ENCODE assay signal across 18 cellular contexts in the genomic region with DNA sequence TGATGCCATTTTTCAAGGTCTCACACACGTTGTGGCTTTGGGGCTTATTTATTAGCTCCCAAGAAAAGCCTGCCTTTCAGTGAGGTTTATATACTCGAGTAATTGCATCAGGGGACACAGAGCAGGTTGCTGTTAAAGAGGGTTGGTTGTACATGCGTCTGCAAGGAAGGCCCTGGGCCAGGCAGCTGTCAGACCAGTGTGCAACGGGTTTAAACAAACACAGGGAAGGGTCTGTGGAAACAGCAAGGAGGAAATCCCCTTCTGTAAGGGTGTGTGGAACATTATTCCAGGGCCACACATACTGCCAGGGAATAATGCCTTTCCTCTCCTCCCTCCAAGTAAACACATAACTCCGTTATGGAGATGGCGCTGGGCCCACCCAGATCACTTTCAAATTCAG. TPM values are rescaled to one million over a fixed set of nuclear protein-coding genes. Genes with fewer than 3 reads are reported as not detected.
DNase-seq lines count a peak whose midpoint lies in the region; ATAC-seq and TF ChIP-seq lines count a peak whose summit lies in the region.
"Had no signal": no experiment of that assay in that cellular context is flagged by ENCODE, and none has a peak within 500 bp of the region (broad histone marks: within the 10 kb centered on the region; RNA-seq: fewer than 3 reads in every experiment).

No MANE protein-coding gene starts in this region.

- no peak overlapping the region for H2AFZ ChIP-seq in osteoblast (ENCODE audit: low read length)

- H3K4me1 ChIP-seq in esophagus (ENCODE audit: control insufficient read depth in 2 of 2, insufficient read depth in 2 of 2, low read length in 1 of 2) (peaks cover 2 to 3% of the 10 kb centered on the region in 2 donors), osteoblast (ENCODE audit: insufficient read depth, low read length) (peaks cover 3% of the 10 kb centered on the region)

- H3K27ac ChIP-seq in esophagus (ENCODE audit: low read depth in 2 of 2, low read length in 1 of 2) (peak overlapping the region; percentile 8 to 34), osteoblast (ENCODE audit: low read depth, low read length) (no peak overlapping the region)

- peaks cover 13% of the 10 kb centered on the region for H4K20me1 ChIP-seq in osteoblast (ENCODE audit: insufficient read depth, low read length)

- H3K9me3 ChIP-seq in esophagus (ENCODE audit: control insufficient read depth in 2 of 2, insufficient read depth in 1 of 2, low read depth in 1 of 2, low read length in 1 of 2), result peaks cover 0 to 4% of the 10 kb centered on the region in 2 donors
- peaks cover 7% of the 10 kb centered on the region for H3K9me3 ChIP-seq in osteoblast (ENCODE audit: low read depth, low read length)

- H3K4me2 ChIP-seq in osteoblast (ENCODE audit: insufficient read depth, low read length), result no peak overlapping the region

- WGBS in esophagus, 2 donors, result 22 to 26% methylated on average over 6 of the region's 6 CpGs

- H3K27ac Mint-ChIP-seq in CD14-positive monocyte, result peak overlapping the region in 1 of 7 donors; percentile 92
- H3K27ac Mint-ChIP-seq: endodermal cell had no signal

- no peaks in the 10 kb centered on the region for H3K79me2 ChIP-seq in osteoblast (ENCODE audit: insufficient read depth, low read length)

- peaks cover 28 to 30% of the 10 kb centered on the region in 2 donors for H3K36me3 Mint-ChIP-seq in CD14-positive monocyte

- H3K27me3 Mint-ChIP-seq in CD14-positive monocyte (ENCODE audit: low read depth in 3 of 3), result peaks cover 15 to 34% (median 30%) of the 10 kb centered on the region in 3 donors

- ATAC-seq in GM21381 (IDR thresholded peaks at IDR 0.05; ENCODE audit: unreplicated experiment), result no peak
- no peak for ATAC-seq in HG02885 (IDR thresholded peaks at IDR 0.05; ENCODE audit: poor library complexity, unreplicated experiment)
- ATAC-seq in GM19328 (IDR thresholded peaks at IDR 0.05; ENCODE audit: unreplicated experiment), result no peak

- peaks cover 39% of the 10 kb centered on the region for H3K4me1 Mint-ChIP-seq in CD14-positive monocyte

- peak overlapping the region; percentile 90 to 93 for H3K4me3 Mint-ChIP-seq in CD14-positive monocyte

- H3K27me3 ChIP-seq in esophagus (ENCODE audit: control insufficient read depth in 1 of 2, insufficient read depth in 2 of 2, low read length in 2 of 2) (no peaks in the 10 kb centered on the region), osteoblast (ENCODE audit: insufficient read depth, low read length) (peaks cover 17% of the 10 kb centered on the region)

- peaks cover 1 to 23% (median 11%) of the 10 kb centered on the region in 7 donors for H3K9me3 Mint-ChIP-seq in CD14-positive monocyte

- DNase-seq in CD14-positive monocyte (ENCODE audit: low spot score) (no peak), NCI-H69 (lab: John Stamatoyannopoulos, UW) (peak; percentile 7), osteoblast (ENCODE audit: insufficient read length, low spot score, missing footprints) (peak; percentile 25), medulla oblongata (ENCODE audit: extremely low spot score) (no peak)
- DNase-seq: activated naive CD4-positive, alpha-beta T cell; activated T-cell treated with anti-CD3 and anti-CD28 coated beads for 4 hours; endodermal cell; foreskin melanocyte; IMR-90; MV-4-11; NCI-H2171; T-helper 1 cell had no signal

- H3K36me3 ChIP-seq in esophagus (ENCODE audit: control insufficient read depth in 2 of 2, insufficient read depth in 2 of 2, low read length in 1 of 2) (no peaks in the 10 kb centered on the region), osteoblast (ENCODE audit: insufficient read depth, low read length) (no peaks in the 10 kb centered on the region)

- H3K4me3 ChIP-seq in esophagus (ENCODE audit: low read depth in 1 of 2, low read length in 2 of 2) (no peak overlapping the region), osteoblast (ENCODE audit: insufficient read depth, low read length) (no peak overlapping the region)
- H3K4me3 ChIP-seq: lung had no signal

- intact Hi-C loops in CD14-positive monocyte (cut with micrococcal nuclease), result loop anchor here in 1 of 2 donors (2.0 to 10.0 kb wide), 2 partner anchors 54 to 170 kb away; no protein-coding TSS in a partner anchor

- no peak for TF ChIP-seq CTCF in CD14-positive monocyte (IDR thresholded peaks at IDR 0.05)
- TF ChIP-seq CTCF in osteoblast (IDR thresholded peaks at IDR 0.05; ENCODE audit: extremely low read depth, low read depth, low read length), result no peak

RNA-seq across cellular contexts. Expression of a gene that starts 1.7 kb away (rescaled TPM):
- polyA plus RNA-seq in CD14-positive monocyte (10 to 100 TPM; 54.4 to 87.5 TPM), esophagus (1 to 10 TPM; 1.4 to 3.7 TPM)
- 22.8 and 36.2 TPM in 2 replicates for total RNA-seq in osteoblast
- total RNA-seq: G401 had no signal

Comparison
In these comparisons a context has a peak if more than half of its experiments do, and no peak if none do; other contexts are left out.
1. DNase-seq: peak in NCI-H69 (single experiment) and osteoblast (single experiment); none in CD14-positive monocyte (single experiment) and medulla oblongata (single experiment).
2. RNA of a gene that starts 1.7 kb away (polyA plus RNA-seq): 54.4 to 87.5 TPM in CD14-positive monocyte; 1.4 to 3.7 TPM in esophagus; every median in the first group is over 10 times any median in the second.